Comparison of ENCODE assay signal across 24 cellular contexts in the genomic region with DNA sequence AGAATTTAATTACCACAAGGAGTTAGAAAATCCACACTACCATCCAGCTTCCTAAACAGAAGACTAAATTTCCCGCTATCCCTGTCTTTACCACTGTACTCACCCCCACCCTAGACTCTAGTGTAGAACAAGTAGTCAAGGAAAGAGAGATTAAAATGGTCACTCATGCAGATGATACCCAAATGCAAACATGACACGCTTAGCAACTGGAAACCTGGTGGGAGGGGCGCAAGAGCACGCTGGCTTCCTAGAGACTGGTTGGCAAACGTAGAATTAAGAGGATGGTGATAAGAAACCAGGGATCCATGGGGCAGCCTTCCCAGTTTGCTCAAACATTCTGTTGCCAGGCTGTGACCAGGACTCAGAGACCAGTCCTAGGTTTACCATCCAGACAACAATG. TPM values are rescaled to one million over a fixed set of nuclear protein-coding genes. Genes with fewer than 3 reads are reported as not detected.
A peak's percentile ranks its signal among the peaks of the same experiment; 100 is the strongest.
DNase-seq lines count a peak whose midpoint lies in the region; ATAC-seq and TF ChIP-seq lines count a peak whose summit lies in the region.
"Had no signal": no experiment of that assay in that cellular context is flagged by ENCODE, and none has a peak within 500 bp of the region (broad histone marks: within the 10 kb centered on the region; RNA-seq: fewer than 3 reads in every experiment).

No MANE protein-coding gene starts in this region.

- DNase-seq in SK-N-SH (peak; percentile 41), NCI-H510A treated with DMSO at 0.1 percent for 48 hours (lab: John Stamatoyannopoulos, UW) (peak; percentile 93), left ventricle myocardium superior (peak; percentile 51), NCI-H1105 treated with DMSO at 0.1 percent for 48 hours (lab: John Stamatoyannopoulos, UW) (no peak)
- DNase-seq in stimulated activated effector memory CD8-positive, alpha-beta T cell treated with anti-CD3 and anti-CD28 coated beads, Interleukin-12 subunit alpha, Interleukin-12 subunit beta, amount 100 ng/mL, for 72 hours (ENCODE audit: low spot score in 2 of 2) = no peak
- DNase-seq in activated effector memory CD4-positive, alpha-beta T cell treated with Interleukin-2 at 50 U/mL for 16 hours = no peak
- DNase-seq: activated CD4-positive, CD25-positive, alpha-beta regulatory T cell treated with anti-CD3 and anti-CD28 coated beads, Interleukin-2, amount 50 U/mL, for 72 hours; activated naive CD4-positive, alpha-beta T cell treated with anti-CD3 and anti-CD28 coated beads, Interleukin-2, amount 50 U/mL, for 16 hours; effector memory CD4-positive, alpha-beta T cell; gastrocnemius medialis; GDM1; HFFc6; NCI-H1436 treated with DMSO at 0.1 percent for 48 hours; SW 1271 had no signal

- H3K9me3 ChIP-seq in SK-N-SH = no peaks in the 10 kb centered on the region
- H3K9me3 ChIP-seq: esophagus muscularis mucosa, gastrocnemius medialis, prostate gland had no signal

- POLR2A ChIA-PET in SK-N-SH (lab: Yijun Ruan, JAX) = no interaction called here

- no peak overlapping the region for H3K9ac ChIP-seq in SK-N-SH
- H3K9ac ChIP-seq: BLaER1 had no signal

- H3F3A ChIP-seq in SK-N-SH (replicated peaks; ENCODE audit: insufficient read depth) = peaks cover 5% of the 10 kb centered on the region

- TF ChIP-seq RAD21 in SK-N-SH (IDR thresholded peaks at IDR 0.05; ENCODE audit: low read length) = no peak

- H3K36me3 Mint-ChIP-seq in stimulated activated effector memory CD8-positive, alpha-beta T cell treated with anti-CD3 and anti-CD28 coated beads, Interleukin-12 subunit alpha, Interleukin-12 subunit beta, amount 100 ng/mL, for 72 hours = peaks cover 48% of the 10 kb centered on the region

- peaks cover 11 to 18% of the 10 kb centered on the region in 2 experiments for H3K36me3 ChIP-seq in SK-N-SH (replicated peaks in 1 of 2; ENCODE audit: control insufficient read depth in 1 of 2, insufficient read depth in 2 of 2, low read length in 1 of 2)
- H3K36me3 ChIP-seq: prostate gland had no signal

- H3K9me2 ChIP-seq in SK-N-SH = no peaks in the 10 kb centered on the region

- no peak overlapping the region for H3K4me3 Mint-ChIP-seq in stimulated activated effector memory CD8-positive, alpha-beta T cell treated with anti-CD3 and anti-CD28 coated beads, Interleukin-12 subunit alpha, Interleukin-12 subunit beta, amount 100 ng/mL, for 72 hours
- H3K4me3 Mint-ChIP-seq: HFFc6 had no signal

- peaks cover 0 to 18% of the 10 kb centered on the region in 2 experiments; a peak in 2 of 4 replicates for H3K4me1 ChIP-seq in SK-N-SH (ENCODE audit: control insufficient read depth in 1 of 2, insufficient read depth in 2 of 2, low read depth in 1 of 2, low read length in 1 of 2)
- H3K4me1 ChIP-seq: BLaER1, esophagus muscularis mucosa, gastrocnemius medialis, prostate gland had no signal

- 91% methylated on average over 5 of the region's 5 CpGs for WGBS in SK-N-SH (ENCODE audit: low lambda C conversion rate)

- H3K27ac Mint-ChIP-seq in stimulated activated effector memory CD8-positive, alpha-beta T cell treated with anti-CD3 and anti-CD28 coated beads, Interleukin-12 subunit alpha, Interleukin-12 subunit beta, amount 100 ng/mL, for 72 hours = peak overlapping the region; percentile 2
- H3K27ac Mint-ChIP-seq: HFFc6 had no signal

- intact Hi-C loops in left ventricle myocardium superior (cut with micrococcal nuclease) = no loop called here

- no peaks in the 10 kb centered on the region for H3K9me3 Mint-ChIP-seq in stimulated activated effector memory CD8-positive, alpha-beta T cell treated with anti-CD3 and anti-CD28 coated beads, Interleukin-12 subunit alpha, Interleukin-12 subunit beta, amount 100 ng/mL, for 72 hours
- H3K9me3 Mint-ChIP-seq: HFFc6 had no signal

- no peak overlapping the region for H2AFZ ChIP-seq in SK-N-SH (ENCODE audit: low read depth)

- H3K79me2 ChIP-seq in SK-N-SH (ENCODE audit: insufficient read depth) = no peaks in the 10 kb centered on the region

- H3K4me1 Mint-ChIP-seq in stimulated activated effector memory CD8-positive, alpha-beta T cell treated with anti-CD3 and anti-CD28 coated beads, Interleukin-12 subunit alpha, Interleukin-12 subunit beta, amount 100 ng/mL, for 72 hours = peaks cover 4% of the 10 kb centered on the region

- TF ChIP-seq CTCF in SK-N-SH (IDR thresholded peaks at IDR 0.05) = no peak

- H3K4me3 ChIP-seq in SK-N-SH (ENCODE audit: low read depth in 2 of 2, low read length in 1 of 2) = no peak overlapping the region
- H3K4me3 ChIP-seq: BLaER1, esophagus muscularis mucosa, gastrocnemius medialis, prostate gland had no signal

- no peaks in the 10 kb centered on the region for H3K27me3 ChIP-seq in SK-N-SH (ENCODE audit: insufficient read depth)
- H3K27me3 ChIP-seq: BLaER1, esophagus muscularis mucosa, gastrocnemius medialis had no signal

- H4K20me1 ChIP-seq in SK-N-SH (ENCODE audit: insufficient read depth) = no peaks in the 10 kb centered on the region
- H4K20me1 ChIP-seq: BLaER1 had no signal

- no peak for TF ChIP-seq EP300 in SK-N-SH (IDR thresholded peaks at IDR 0.05; ENCODE audit: borderline replicate concordance in 1 of 2, low read depth in 1 of 2, low read length in 1 of 2)

- H3K27ac ChIP-seq in SK-N-SH (ENCODE audit: low read depth in 2 of 2, low read length in 1 of 2) = peak overlapping the region in 1 of 2 experiments; percentile 82; a peak in 1 of 4 replicates
- H3K27ac ChIP-seq: BLaER1, esophagus muscularis mucosa, gastrocnemius medialis, prostate gland had no signal

- ATAC-seq in SK-N-SH treated with all-trans-retinoic acid at 6 μM for 48 hours (no peak), left ventricle myocardium superior (peak; percentile 94), HG02571 (IDR thresholded peaks at IDR 0.05; ENCODE audit: unreplicated experiment) (no peak)
- no peak for ATAC-seq in stimulated activated effector memory CD8-positive, alpha-beta T cell treated with anti-CD3 and anti-CD28 coated beads, Interleukin-12 subunit alpha, Interleukin-12 subunit beta, amount 100 ng/mL, for 72 hours
- ATAC-seq: gastrocnemius medialis, left lobe of liver had no signal

- H3K4me2 ChIP-seq in SK-N-SH = no peak overlapping the region
- H3K4me2 ChIP-seq: BLaER1 had no signal

- CTCF ChIA-PET in SK-N-SH (lab: Yijun Ruan, JAX) = interaction anchor here (1.0 kb wide), 1 partner anchor 150 kb away, joined by 4 read pairs; no protein-coding TSS in a partner anchor

TF ChIP-seq in SK-N-SH, 30 proteins besides CTCF, POLR2A, EP300 and RAD21 (continues in another document):
- no peak for TF ChIP-seq MXI1 (IDR thresholded peaks at IDR 0.05; ENCODE audit: low read depth, low read length)

TF ChIP-seq in SK-N-SH treated with all-trans-retinoic acid at 6 μM for 48 hours, 23 proteins besides CTCF, POLR2A, EP300 and RAD21 (continues in another document):
- no peak for TF ChIP-seq ESRRG (CRISPR knock-in tag; IDR thresholded peaks at IDR 0.05)
- TF ChIP-seq, protein P1, sequence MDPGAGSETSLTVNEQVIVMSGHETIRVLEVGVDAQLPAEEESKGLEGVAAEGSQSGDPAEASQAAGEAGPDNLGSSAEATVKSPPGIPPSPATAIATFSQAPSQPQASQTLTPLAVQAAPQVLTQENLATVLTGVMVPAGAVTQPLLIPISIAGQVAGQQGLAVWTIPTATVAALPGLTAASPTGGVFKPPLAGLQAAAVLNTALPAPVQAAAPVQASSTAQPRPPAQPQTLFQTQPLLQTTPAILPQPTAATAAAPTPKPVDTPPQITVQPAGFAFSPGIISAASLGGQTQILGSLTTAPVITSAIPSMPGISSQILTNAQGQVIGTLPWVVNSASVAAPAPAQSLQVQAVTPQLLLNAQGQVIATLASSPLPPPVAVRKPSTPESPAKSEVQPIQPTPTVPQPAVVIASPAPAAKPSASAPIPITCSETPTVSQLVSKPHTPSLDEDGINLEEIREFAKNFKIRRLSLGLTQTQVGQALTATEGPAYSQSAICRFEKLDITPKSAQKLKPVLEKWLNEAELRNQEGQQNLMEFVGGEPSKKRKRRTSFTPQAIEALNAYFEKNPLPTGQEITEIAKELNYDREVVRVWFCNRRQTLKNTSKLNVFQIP (CRISPR knock-in tag; IDR thresholded peaks at IDR 0.05; ENCODE audit: borderline replicate concordance, low read depth) = no peak
- TF ChIP-seq ZNF70 (CRISPR knock-in tag; IDR thresholded peaks at IDR 0.05) = no peak
- TF ChIP-seq, protein P2, sequence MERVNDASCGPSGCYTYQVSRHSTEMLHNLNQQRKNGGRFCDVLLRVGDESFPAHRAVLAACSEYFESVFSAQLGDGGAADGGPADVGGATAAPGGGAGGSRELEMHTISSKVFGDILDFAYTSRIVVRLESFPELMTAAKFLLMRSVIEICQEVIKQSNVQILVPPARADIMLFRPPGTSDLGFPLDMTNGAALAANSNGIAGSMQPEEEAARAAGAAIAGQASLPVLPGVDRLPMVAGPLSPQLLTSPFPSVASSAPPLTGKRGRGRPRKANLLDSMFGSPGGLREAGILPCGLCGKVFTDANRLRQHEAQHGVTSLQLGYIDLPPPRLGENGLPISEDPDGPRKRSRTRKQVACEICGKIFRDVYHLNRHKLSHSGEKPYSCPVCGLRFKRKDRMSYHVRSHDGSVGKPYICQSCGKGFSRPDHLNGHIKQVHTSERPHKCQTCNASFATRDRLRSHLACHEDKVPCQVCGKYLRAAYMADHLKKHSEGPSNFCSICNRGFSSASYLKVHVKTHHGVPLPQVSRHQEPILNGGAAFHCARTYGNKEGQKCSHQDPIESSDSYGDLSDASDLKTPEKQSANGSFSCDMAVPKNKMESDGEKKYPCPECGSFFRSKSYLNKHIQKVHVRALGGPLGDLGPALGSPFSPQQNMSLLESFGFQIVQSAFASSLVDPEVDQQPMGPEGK (CRISPR knock-in tag; IDR thresholded peaks at IDR 0.05; ENCODE audit: borderline replicate concordance) = no peak
- no peak for TF ChIP-seq ZFP30 (CRISPR knock-in tag; IDR thresholded peaks at IDR 0.05)
- no peak for TF ChIP-seq ARNTL (CRISPR knock-in tag; IDR thresholded peaks at IDR 0.05; ENCODE audit: borderline replicate concordance, low read depth)
- no peak for TF ChIP-seq CSDC2 (CRISPR knock-in tag; IDR thresholded peaks at IDR 0.05)
- TF ChIP-seq BACH2 (CRISPR knock-in tag; IDR thresholded peaks at IDR 0.05; ENCODE audit: borderline replicate concordance) = no peak

RNA-seq across cellular contexts. Expression of gene LDLRAD1, which starts 9.9 kb away (rescaled TPM):
- polyA plus RNA-seq in SK-N-SH (2012; rRNA removed) = not detected in 2 replicates
- not detected in 2 replicates for polyA plus RNA-seq in SK-N-SH (2012; cell fraction: cytosol; rRNA removed)
- polyA plus RNA-seq in SK-N-SH (2012; cell fraction: nucleus; rRNA removed) = not detected in 2 replicates
- not detected for total RNA-seq in left ventricle myocardium superior
- total RNA-seq: chondrocyte, esophagus muscularis mucosa, gastrocnemius medialis, HFFc6, mononuclear cell, ureter had no signal
- polyA plus RNA-seq: neural cell had no signal

RNA-seq across cellular contexts. Expression of gene TMEM59, which starts 25.2 kb away (rescaled TPM):
- polyA plus RNA-seq in SK-N-SH (2012; rRNA removed) = 249 and 314 TPM in 2 replicates
- polyA plus RNA-seq in SK-N-SH (2012; cell fraction: cytosol; rRNA removed) = 338 and 354 TPM in 2 replicates
- 85.7 and 156 TPM in 2 replicates for polyA plus RNA-seq in SK-N-SH (2012; cell fraction: nucleus; rRNA removed)
- 318 TPM for total RNA-seq in left ventricle myocardium superior

RNA-seq across cellular contexts. Expression of gene TCEANC2, which starts 25.6 kb away (rescaled TPM):
- 4.7 and 5.5 TPM in 2 replicates for polyA plus RNA-seq in SK-N-SH (2012; rRNA removed)
- 4.1 and 5.2 TPM in 2 replicates for polyA plus RNA-seq in SK-N-SH (2012; cell fraction: cytosol; rRNA removed)
- polyA plus RNA-seq in SK-N-SH (2012; cell fraction: nucleus; rRNA removed) = 8.9 and 9.0 TPM in 2 replicates
- 4.7 TPM for total RNA-seq in left ventricle myocardium superior

Comparison
In these comparisons a context has a peak if more than half of its experiments do, and no peak if none do; other contexts are left out.
1. DNase-seq: peak in SK-N-SH (single experiment), NCI-H510A treated with DMSO at 0.1 percent for 48 hours (single experiment) and left ventricle myocardium superior (single experiment); none in stimulated activated effector memory CD8-positive, alpha-beta T cell treated with anti-CD3 and anti-CD28 coated beads, Interleukin-12 subunit alpha, Interleukin-12 subunit beta, amount 100 ng/mL, for 72 hours (0 of 2), activated effector memory CD4-positive, alpha-beta T cell treated with Interleukin-2 at 50 U/mL for 16 hours (single experiment) and NCI-H1105 treated with DMSO at 0.1 percent for 48 hours (single experiment).